1 cellular context compared by ENCODE assay signal in the genomic region with DNA sequence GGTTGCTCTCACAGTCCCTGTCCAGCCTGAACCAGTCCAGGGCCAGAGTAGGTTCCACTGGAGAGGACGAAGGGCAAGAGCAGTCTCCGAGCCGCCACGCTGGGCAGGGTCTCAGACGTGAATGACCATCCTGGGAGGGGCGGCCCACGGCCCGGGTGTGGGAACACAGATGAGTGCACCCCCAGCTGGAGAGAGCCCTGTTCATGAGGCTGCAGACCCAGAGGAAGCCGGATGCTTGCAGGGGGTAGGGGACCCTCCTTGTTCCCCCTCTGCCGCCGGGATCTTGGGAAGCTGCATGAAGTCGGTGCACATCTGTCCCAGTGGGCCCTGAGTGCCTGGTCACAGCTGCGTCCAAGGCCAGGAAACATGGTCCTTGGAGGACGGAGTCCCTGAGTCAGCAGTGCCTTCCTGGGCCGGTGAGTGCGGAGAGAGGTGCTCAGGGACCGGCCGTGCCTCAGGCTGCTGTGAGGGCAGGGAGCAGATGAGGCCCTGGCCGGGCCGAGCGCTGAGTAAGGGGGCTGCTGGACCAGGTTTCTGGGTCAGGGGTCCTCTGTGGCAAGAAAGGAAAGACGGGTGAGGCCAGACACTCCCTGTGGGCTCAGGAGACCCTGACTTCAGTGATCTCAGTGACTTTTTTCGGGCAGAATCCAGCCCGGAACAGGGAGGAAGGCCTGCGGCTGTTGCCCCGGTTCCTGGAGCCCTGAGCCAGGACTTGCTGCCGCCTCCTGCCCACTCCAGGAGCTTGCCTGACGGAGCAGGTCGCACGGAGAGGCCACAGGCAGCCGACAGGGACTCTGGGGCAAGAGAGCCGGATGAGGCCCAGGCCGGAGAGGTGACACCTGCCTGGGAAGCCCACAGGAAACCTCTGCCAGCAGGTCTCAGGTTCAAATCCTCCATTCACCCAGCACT.
A peak's percentile ranks its signal among the peaks of the same experiment; 100 is the strongest.
TF ChIP-seq lines count a peak whose summit lies in the region.

No MANE protein-coding gene starts in this region.

TF ChIP-seq in HepG2, 621 proteins besides CTCF, POLR2A, EP300 and RAD21 (continued from another document and continues in another):
- TF ChIP-seq, protein P1, sequence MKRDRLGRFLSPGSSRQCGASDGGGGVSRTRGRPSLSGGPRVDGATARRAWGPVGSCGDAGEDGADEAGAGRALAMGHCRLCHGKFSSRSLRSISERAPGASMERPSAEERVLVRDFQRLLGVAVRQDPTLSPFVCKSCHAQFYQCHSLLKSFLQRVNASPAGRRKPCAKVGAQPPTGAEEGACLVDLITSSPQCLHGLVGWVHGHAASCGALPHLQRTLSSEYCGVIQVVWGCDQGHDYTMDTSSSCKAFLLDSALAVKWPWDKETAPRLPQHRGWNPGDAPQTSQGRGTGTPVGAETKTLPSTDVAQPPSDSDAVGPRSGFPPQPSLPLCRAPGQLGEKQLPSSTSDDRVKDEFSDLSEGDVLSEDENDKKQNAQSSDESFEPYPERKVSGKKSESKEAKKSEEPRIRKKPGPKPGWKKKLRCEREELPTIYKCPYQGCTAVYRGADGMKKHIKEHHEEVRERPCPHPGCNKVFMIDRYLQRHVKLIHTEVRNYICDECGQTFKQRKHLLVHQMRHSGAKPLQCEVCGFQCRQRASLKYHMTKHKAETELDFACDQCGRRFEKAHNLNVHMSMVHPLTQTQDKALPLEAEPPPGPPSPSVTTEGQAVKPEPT (CRISPR knock-in tag; IDR thresholded peaks at IDR 0.05; ENCODE audit: low read depth): no peak
- no peak for TF ChIP-seq KLF9 (CRISPR knock-in tag; IDR thresholded peaks at IDR 0.05; ENCODE audit: low read depth)
- no peak for TF ChIP-seq ZNF850 (CRISPR knock-in tag; conservative IDR thresholded peaks at IDR 0.05)
- no peak for TF ChIP-seq ZNF256 (CRISPR knock-in tag; conservative IDR thresholded peaks at IDR 0.05)
- TF ChIP-seq ZNF772 (CRISPR knock-in tag; IDR thresholded peaks at IDR 0.05): 0 out of 2 replicates have a peak, but pooled peaks have one; percentile 47
- no peak for TF ChIP-seq ADNP (CRISPR knock-in tag; IDR thresholded peaks at IDR 0.05)
- no peak for TF ChIP-seq ZNF883 (CRISPR knock-in tag; IDR thresholded peaks at IDR 0.05; ENCODE audit: not compliant biosample characterization)
- TF ChIP-seq KMT2B (CRISPR knock-in tag; IDR thresholded peaks at IDR 0.05): no peak
- no peak for TF ChIP-seq FOXC1 (CRISPR knock-in tag; IDR thresholded peaks at IDR 0.05; ENCODE audit: borderline replicate concordance)
- TF ChIP-seq ZNF713 (CRISPR knock-in tag; IDR thresholded peaks at IDR 0.05): no peak
- TF ChIP-seq, protein P2, sequence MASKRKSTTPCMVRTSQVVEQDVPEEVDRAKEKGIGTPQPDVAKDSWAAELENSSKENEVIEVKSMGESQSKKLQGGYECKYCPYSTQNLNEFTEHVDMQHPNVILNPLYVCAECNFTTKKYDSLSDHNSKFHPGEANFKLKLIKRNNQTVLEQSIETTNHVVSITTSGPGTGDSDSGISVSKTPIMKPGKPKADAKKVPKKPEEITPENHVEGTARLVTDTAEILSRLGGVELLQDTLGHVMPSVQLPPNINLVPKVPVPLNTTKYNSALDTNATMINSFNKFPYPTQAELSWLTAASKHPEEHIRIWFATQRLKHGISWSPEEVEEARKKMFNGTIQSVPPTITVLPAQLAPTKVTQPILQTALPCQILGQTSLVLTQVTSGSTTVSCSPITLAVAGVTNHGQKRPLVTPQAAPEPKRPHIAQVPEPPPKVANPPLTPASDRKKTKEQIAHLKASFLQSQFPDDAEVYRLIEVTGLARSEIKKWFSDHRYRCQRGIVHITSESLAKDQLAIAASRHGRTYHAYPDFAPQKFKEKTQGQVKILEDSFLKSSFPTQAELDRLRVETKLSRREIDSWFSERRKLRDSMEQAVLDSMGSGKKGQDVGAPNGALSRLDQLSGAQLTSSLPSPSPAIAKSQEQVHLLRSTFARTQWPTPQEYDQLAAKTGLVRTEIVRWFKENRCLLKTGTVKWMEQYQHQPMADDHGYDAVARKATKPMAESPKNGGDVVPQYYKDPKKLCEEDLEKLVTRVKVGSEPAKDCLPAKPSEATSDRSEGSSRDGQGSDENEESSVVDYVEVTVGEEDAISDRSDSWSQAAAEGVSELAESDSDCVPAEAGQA (IDR thresholded peaks at IDR 0.05; ENCODE audit: low read depth): no peak
- TF ChIP-seq, protein P2 (CRISPR knock-in tag; IDR thresholded peaks at IDR 0.05; ENCODE audit: borderline replicate concordance): no peak
- TF ChIP-seq, protein P3, sequence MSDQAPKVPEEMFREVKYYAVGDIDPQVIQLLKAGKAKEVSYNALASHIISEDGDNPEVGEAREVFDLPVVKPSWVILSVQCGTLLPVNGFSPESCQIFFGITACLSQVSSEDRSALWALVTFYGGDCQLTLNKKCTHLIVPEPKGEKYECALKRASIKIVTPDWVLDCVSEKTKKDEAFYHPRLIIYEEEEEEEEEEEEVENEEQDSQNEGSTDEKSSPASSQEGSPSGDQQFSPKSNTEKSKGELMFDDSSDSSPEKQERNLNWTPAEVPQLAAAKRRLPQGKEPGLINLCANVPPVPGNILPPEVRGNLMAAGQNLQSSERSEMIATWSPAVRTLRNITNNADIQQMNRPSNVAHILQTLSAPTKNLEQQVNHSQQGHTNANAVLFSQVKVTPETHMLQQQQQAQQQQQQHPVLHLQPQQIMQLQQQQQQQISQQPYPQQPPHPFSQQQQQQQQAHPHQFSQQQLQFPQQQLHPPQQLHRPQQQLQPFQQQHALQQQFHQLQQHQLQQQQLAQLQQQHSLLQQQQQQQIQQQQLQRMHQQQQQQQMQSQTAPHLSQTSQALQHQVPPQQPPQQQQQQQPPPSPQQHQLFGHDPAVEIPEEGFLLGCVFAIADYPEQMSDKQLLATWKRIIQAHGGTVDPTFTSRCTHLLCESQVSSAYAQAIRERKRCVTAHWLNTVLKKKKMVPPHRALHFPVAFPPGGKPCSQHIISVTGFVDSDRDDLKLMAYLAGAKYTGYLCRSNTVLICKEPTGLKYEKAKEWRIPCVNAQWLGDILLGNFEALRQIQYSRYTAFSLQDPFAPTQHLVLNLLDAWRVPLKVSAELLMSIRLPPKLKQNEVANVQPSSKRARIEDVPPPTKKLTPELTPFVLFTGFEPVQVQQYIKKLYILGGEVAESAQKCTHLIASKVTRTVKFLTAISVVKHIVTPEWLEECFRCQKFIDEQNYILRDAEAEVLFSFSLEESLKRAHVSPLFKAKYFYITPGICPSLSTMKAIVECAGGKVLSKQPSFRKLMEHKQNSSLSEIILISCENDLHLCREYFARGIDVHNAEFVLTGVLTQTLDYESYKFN (CRISPR knock-in tag; conservative IDR thresholded peaks at IDR 0.05): no peak
- TF ChIP-seq, protein P4, sequence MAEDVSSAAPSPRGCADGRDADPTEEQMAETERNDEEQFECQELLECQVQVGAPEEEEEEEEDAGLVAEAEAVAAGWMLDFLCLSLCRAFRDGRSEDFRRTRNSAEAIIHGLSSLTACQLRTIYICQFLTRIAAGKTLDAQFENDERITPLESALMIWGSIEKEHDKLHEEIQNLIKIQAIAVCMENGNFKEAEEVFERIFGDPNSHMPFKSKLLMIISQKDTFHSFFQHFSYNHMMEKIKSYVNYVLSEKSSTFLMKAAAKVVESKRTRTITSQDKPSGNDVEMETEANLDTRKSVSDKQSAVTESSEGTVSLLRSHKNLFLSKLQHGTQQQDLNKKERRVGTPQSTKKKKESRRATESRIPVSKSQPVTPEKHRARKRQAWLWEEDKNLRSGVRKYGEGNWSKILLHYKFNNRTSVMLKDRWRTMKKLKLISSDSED (CRISPR knock-in tag; IDR thresholded peaks at IDR 0.05): no peak
- TF ChIP-seq RNF2 (conservative IDR thresholded peaks at IDR 0.05; ENCODE audit: low read depth): no peak
- TF ChIP-seq ZFP82 (CRISPR knock-in tag; IDR thresholded peaks at IDR 0.05; ENCODE audit: borderline replicate concordance): no peak
- no peak for TF ChIP-seq LCORL (IDR thresholded peaks at IDR 0.05)
- peak; percentile 54; the same call in 1 of the 2 replicates for TF ChIP-seq LCORL (CRISPR knock-in tag; IDR thresholded peaks at IDR 0.05)
- TF ChIP-seq, protein P5, sequence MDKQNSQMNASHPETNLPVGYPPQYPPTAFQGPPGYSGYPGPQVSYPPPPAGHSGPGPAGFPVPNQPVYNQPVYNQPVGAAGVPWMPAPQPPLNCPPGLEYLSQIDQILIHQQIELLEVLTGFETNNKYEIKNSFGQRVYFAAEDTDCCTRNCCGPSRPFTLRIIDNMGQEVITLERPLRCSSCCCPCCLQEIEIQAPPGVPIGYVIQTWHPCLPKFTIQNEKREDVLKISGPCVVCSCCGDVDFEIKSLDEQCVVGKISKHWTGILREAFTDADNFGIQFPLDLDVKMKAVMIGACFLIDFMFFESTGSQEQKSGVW (CRISPR knock-in tag; IDR thresholded peaks at IDR 0.05; ENCODE audit: borderline replicate concordance): no peak
- no peak for TF ChIP-seq PHF5A (CRISPR knock-in tag; IDR thresholded peaks at IDR 0.05; ENCODE audit: low read depth, unreplicated experiment)
- no peak for TF ChIP-seq TEAD2 (CRISPR knock-in tag; IDR thresholded peaks at IDR 0.05)
- TF ChIP-seq CENPT (CRISPR knock-in tag; IDR thresholded peaks at IDR 0.05; ENCODE audit: low read depth): no peak; the same call in 1 of the 2 replicates
- TF ChIP-seq, protein P6, sequence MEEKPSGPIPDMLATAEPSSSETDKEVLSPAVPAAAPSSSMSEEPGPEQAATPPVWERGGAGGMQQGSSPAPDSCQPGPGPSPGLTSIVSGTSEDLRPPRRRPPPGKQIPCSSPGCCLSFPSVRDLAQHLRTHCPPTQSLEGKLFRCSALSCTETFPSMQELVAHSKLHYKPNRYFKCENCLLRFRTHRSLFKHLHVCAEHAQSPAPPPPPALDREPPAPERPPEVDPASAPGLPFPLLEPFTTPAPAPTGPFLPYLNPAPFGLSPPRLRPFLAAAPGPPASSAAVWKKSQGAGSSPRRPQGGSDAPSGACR (CRISPR knock-in tag; IDR thresholded peaks at IDR 0.05): 0 out of 2 replicates have a peak, but pooled peaks have one; percentile 32
- TF ChIP-seq ZMYM2 (CRISPR knock-in tag; IDR thresholded peaks at IDR 0.05): peak; percentile 58; the same call in 1 of the 2 replicates
- TF ChIP-seq ZNF567 (CRISPR knock-in tag; IDR thresholded peaks at IDR 0.05; ENCODE audit: borderline replicate concordance): no peak
- no peak for TF ChIP-seq ZFP36L1 (CRISPR knock-in tag; IDR thresholded peaks at IDR 0.05)
- TF ChIP-seq GLI4 (CRISPR knock-in tag; IDR thresholded peaks at IDR 0.05; ENCODE audit: borderline replicate concordance): no peak
- TF ChIP-seq NFE2 (CRISPR knock-in tag; IDR thresholded peaks at IDR 0.05): no peak
- no peak for TF ChIP-seq ZNF274 (CRISPR knock-in tag; IDR thresholded peaks at IDR 0.05)
- no peak for TF ChIP-seq SCMH1 (CRISPR knock-in tag; IDR thresholded peaks at IDR 0.05; ENCODE audit: borderline replicate concordance)
- TF ChIP-seq PRPF4 (IDR thresholded peaks at IDR 0.05; ENCODE audit: low read depth, low read length, poor library complexity, severe bottlenecking): no peak
- TF ChIP-seq BORCS8-MEF2B (CRISPR knock-in tag; IDR thresholded peaks at IDR 0.05): peak; percentile 60; the same call in 1 of the 2 replicates
- TF ChIP-seq, protein P7, sequence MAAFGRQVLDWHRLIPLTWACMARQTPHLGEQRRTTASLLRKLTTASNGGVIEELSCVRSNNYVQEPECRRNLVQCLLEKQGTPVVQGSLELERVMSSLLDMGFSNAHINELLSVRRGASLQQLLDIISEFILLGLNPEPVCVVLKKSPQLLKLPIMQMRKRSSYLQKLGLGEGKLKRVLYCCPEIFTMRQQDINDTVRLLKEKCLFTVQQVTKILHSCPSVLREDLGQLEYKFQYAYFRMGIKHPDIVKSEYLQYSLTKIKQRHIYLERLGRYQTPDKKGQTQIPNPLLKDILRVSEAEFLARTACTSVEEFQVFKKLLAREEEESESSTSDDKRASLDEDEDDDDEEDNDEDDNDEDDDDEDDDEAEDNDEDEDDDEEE (CRISPR knock-in tag; IDR thresholded peaks at IDR 0.05): no peak
- no peak for TF ChIP-seq KDM5A (IDR thresholded peaks at IDR 0.05; ENCODE audit: borderline replicate concordance, low read length)
- no peak for TF ChIP-seq FOSL2 (CRISPR knock-in tag; IDR thresholded peaks at IDR 0.05)
- TF ChIP-seq ONECUT2 (CRISPR knock-in tag; IDR thresholded peaks at IDR 0.05): no peak
- no peak for TF ChIP-seq FOXM1 (CRISPR knock-in tag; IDR thresholded peaks at IDR 0.05)
- TF ChIP-seq, protein P8, sequence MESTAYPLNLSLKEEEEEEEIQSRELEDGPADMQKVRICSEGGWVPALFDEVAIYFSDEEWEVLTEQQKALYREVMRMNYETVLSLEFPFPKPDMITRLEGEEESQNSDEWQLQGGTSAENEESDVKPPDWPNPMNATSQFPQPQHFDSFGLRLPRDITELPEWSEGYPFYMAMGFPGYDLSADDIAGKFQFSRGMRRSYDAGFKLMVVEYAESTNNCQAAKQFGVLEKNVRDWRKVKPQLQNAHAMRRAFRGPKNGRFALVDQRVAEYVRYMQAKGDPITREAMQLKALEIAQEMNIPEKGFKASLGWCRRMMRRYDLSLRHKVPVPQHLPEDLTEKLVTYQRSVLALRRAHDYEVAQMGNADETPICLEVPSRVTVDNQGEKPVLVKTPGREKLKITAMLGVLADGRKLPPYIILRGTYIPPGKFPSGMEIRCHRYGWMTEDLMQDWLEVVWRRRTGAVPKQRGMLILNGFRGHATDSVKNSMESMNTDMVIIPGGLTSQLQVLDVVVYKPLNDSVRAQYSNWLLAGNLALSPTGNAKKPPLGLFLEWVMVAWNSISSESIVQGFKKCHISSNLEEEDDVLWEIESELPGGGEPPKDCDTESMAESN (CRISPR knock-in tag; conservative IDR thresholded peaks at IDR 0.05): 0 out of 2 replicates have a peak, but pooled peaks have one; percentile 26
- TF ChIP-seq, protein P9, sequence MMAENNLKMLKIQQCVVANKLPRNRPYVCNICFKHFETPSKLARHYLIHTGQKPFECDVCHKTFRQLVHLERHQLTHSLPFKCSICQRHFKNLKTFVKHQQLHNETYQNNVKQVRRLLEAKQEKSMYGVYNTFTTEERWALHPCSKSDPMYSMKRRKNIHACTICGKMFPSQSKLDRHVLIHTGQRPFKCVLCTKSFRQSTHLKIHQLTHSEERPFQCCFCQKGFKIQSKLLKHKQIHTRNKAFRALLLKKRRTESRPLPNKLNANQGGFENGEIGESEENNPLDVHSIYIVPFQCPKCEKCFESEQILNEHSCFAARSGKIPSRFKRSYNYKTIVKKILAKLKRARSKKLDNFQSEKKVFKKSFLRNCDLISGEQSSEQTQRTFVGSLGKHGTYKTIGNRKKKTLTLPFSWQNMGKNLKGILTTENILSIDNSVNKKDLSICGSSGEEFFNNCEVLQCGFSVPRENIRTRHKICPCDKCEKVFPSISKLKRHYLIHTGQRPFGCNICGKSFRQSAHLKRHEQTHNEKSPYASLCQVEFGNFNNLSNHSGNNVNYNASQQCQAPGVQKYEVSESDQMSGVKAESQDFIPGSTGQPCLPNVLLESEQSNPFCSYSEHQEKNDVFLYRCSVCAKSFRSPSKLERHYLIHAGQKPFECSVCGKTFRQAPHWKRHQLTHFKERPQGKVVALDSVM (CRISPR knock-in tag; IDR thresholded peaks at IDR 0.05): no peak
